In genomic region chr15:88467935-88468528, GRCh38 we compare ENCODE assay signal across 8 cellular contexts. TPM values are rescaled to one million over a fixed set of nuclear protein-coding genes. Genes with fewer than 3 reads are reported as not detected.
A peak's percentile ranks its signal among the peaks of the same experiment; 100 is the strongest.
DNase-seq lines count a peak whose midpoint lies in the region; ATAC-seq, FAIRE-seq and TF ChIP-seq lines count a peak whose summit lies in the region.

No MANE protein-coding gene starts in this region.

- peaks cover 25 to 29% of the 10 kb centered on the region in 2 donors for H3K36me3 ChIP-seq in mucosa of rectum (ENCODE audit: control insufficient read depth in 2 of 2, insufficient read depth in 2 of 2, low read length in 2 of 2)

- CTCF ChIA-PET in A549 (lab: Yijun Ruan, JAX) = interaction anchor here (0.6 to 3.3 kb wide), 11 partner anchors 9 to 194 kb away, joined by 3 to 18 read pairs (median 4); no protein-coding TSS in a partner anchor

- no peak for TF ChIP-seq POLR2A in A549 (IDR thresholded peaks at IDR 0.05; ENCODE audit: low read length)

- H3K27ac Mint-ChIP-seq in chondrocyte (ENCODE audit: unreplicated experiment) = peak overlapping the region; percentile 99

- H3K27me3 Mint-ChIP-seq in chondrocyte (ENCODE audit: low read depth) = no peaks in the 10 kb centered on the region

- peaks cover 7% of the 10 kb centered on the region for H3K36me3 Mint-ChIP-seq in chondrocyte (ENCODE audit: low read depth)

- WGBS in A549 (ENCODE audit: missing lambda C conversion rate) = 7% methylated on average over 13 of the region's 17 CpGs

- no peaks in the 10 kb centered on the region for H3K9me3 Mint-ChIP-seq in chondrocyte (ENCODE audit: low read depth)

- peak; percentile 50 for TF ChIP-seq CTCF in A549 (IDR thresholded peaks at IDR 0.05)
- peak; percentile 37 for TF ChIP-seq CTCF in GM13977 (IDR thresholded peaks at IDR 0.05; ENCODE audit: extremely low read depth, insufficient read depth, missing control alignments)
- TF ChIP-seq CTCF in chondrocyte (IDR thresholded peaks at IDR 0.05) = peak; percentile 57

- H3K4me1 ChIP-seq in A549 (peaks cover 18% of the 10 kb centered on the region), mucosa of rectum (ENCODE audit: control insufficient read depth in 2 of 2, insufficient read depth in 2 of 2, low read length in 2 of 2) (peaks cover 14 to 22% of the 10 kb centered on the region in 2 donors)

- peak; percentile 27 to 30; a peak in 4 of 6 replicates for ATAC-seq in A549
- no peak for ATAC-seq in HG03469 (IDR thresholded peaks at IDR 0.05; ENCODE audit: unreplicated experiment)

- H3K27ac ChIP-seq in A549 (peak overlapping the region; percentile 92 to 94), mucosa of rectum (ENCODE audit: low read depth in 2 of 2, low read length in 2 of 2) (peak overlapping the region; percentile 85 to 87)

- H3K4me3 Mint-ChIP-seq in chondrocyte (ENCODE audit: unreplicated experiment) = peak overlapping the region; percentile 89

- H3K9ac ChIP-seq in mucosa of rectum (ENCODE audit: low read depth in 1 of 2, low read length in 2 of 2) = peak overlapping the region; percentile 87 to 92

- no peak for FAIRE-seq in A549 (lab: Jason Lieb, UNC)

- H3K4me3 ChIP-seq in A549 (peak overlapping the region; percentile 73), mucosa of rectum (ENCODE audit: low read length in 2 of 2) (peak overlapping the region; percentile 96 to 99)

- no peak for TF ChIP-seq RAD21 in A549 (conservative IDR thresholded peaks at IDR 0.05 in 1 of 2, IDR thresholded peaks at IDR 0.05 in 1 of 2)

- peak overlapping the region; percentile 75 for H3K4me2 ChIP-seq in A549

- in situ Hi-C loops in GM13977 (cut with MboI; ENCODE audit: low pct_unique_long_range_greater_than_20kb, low sequenced_read_pairs, unreplicated experiment) = loop anchor here (10.0 kb wide), 1 partner anchor 157 kb away; the partner anchor contains the start of gene AEN

- no peaks in the 10 kb centered on the region for H3K27me3 ChIP-seq in mucosa of rectum (ENCODE audit: control insufficient read depth in 2 of 2, insufficient read depth in 2 of 2, low read length in 2 of 2)

- POLR2A ChIA-PET in A549 (lab: Yijun Ruan, JAX) = interaction anchor here (0.7 to 2.6 kb wide), 11 partner anchors 10 to 171 kb away, joined by 3 to 29 read pairs (median 6); partner anchors contain the start of genes AEN and ISG20

- H3K9me3 ChIP-seq in A549 = no peaks in the 10 kb centered on the region
- H3K9me3 ChIP-seq in mucosa of rectum (ENCODE audit: control insufficient read depth in 2 of 2, low read length in 2 of 2) = no peaks in the 10 kb centered on the region

- TF ChIP-seq EP300 in A549 (IDR thresholded peaks at IDR 0.05) = no peak

- peaks cover 16% of the 10 kb centered on the region for H3K4me1 Mint-ChIP-seq in chondrocyte (ENCODE audit: low read depth)

- DNase-seq in A549 (ENCODE audit: low read depth in 1 of 2, low spot score in 1 of 2) (peak in 1 of 2 experiments; percentile 25), GM13977 (ENCODE audit: low spot score) (no peak), NCI-H82 treated with DMSO at 0.1 percent for 48 hours (lab: John Stamatoyannopoulos, UW; ENCODE audit: unreplicated experiment) (peak; percentile 6), chondrocyte (ENCODE audit: low spot score) (no peak), cerebellar cortex (ENCODE audit: low spot score) (no peak), EL (no peak)

TF ChIP-seq in A549, 52 proteins besides CTCF, POLR2A, EP300 and RAD21:
- TF ChIP-seq PHF8 (IDR thresholded peaks at IDR 0.05; ENCODE audit: borderline replicate concordance, low read depth) (no peak), FOSB (CRISPR knock-in tag; IDR thresholded peaks at IDR 0.05) (no peak), CEBPB (IDR thresholded peaks at IDR 0.05) (no peak), USF2 (IDR thresholded peaks at IDR 0.05) (no peak), HES2 (IDR thresholded peaks at IDR 0.05) (no peak), GATA3 (IDR thresholded peaks at IDR 0.05; ENCODE audit: borderline replicate concordance) (no peak), HOXA7 (CRISPR knock-in tag; IDR thresholded peaks at IDR 0.05) (no peak), ZC3H11A (IDR thresholded peaks at IDR 0.05) (no peak; the same call in 1 of the 2 replicates), EHF (CRISPR knock-in tag; IDR thresholded peaks at IDR 0.05) (no peak), NPAS2 (CRISPR knock-in tag; IDR thresholded peaks at IDR 0.05; ENCODE audit: borderline replicate concordance) (no peak), CBX2 (IDR thresholded peaks at IDR 0.05; ENCODE audit: borderline replicate concordance, low read depth) (no peak), REST (IDR thresholded peaks at IDR 0.05) (no peak), POLR2AphosphoS2 (conservative IDR thresholded peaks at IDR 0.05; ENCODE audit: low read length) (no peak), HMGXB4 (CRISPR knock-in tag; IDR thresholded peaks at IDR 0.05; ENCODE audit: borderline replicate concordance) (no peak), KDM1A (IDR thresholded peaks at IDR 0.05; ENCODE audit: low read depth) (no peak), HEYL (CRISPR knock-in tag; IDR thresholded peaks at IDR 0.05) (no peak), E2F6 (IDR thresholded peaks at IDR 0.05; ENCODE audit: borderline replicate concordance, low read depth) (no peak)

RNA-seq across cellular contexts. Expression of gene MRPS11, which starts 0.5 kb away (rescaled TPM):
- 99.0 and 102 TPM in 2 replicates for polyA plus RNA-seq in A549 (2011; rRNA removed)
- 210 and 263 TPM in 2 replicates for polyA plus RNA-seq in A549 (2012; cell fraction: cytosol; rRNA removed)
- 94.1 and 111 TPM in 2 replicates for polyA plus RNA-seq in A549 (2012; cell fraction: nucleus; rRNA removed)
- polyA plus RNA-seq in A549 (2017; fragmentation: RNase III; extraction: RNeasy Plus Mini Kit Qiagen cat#74134 plus additional on column Dnase treatment) = 122 to 129 TPM (median 123 TPM) in 3 replicates
- 35.6 and 44.3 TPM in 2 replicates for polyA minus RNA-seq in A549 (2011; rRNA and poly(A)+ RNA removed)
- 38.1 to 46.7 TPM (median 42.0 TPM) in 3 replicates for total RNA-seq in chondrocyte

RNA-seq across cellular contexts. Expression of gene MRPL46, which starts 0.8 kb away (rescaled TPM):
- polyA plus RNA-seq in A549 (2011; rRNA removed) = 66.9 and 76.1 TPM in 2 replicates
- polyA plus RNA-seq in A549 (2012; cell fraction: cytosol; rRNA removed) = 72.2 and 72.9 TPM in 2 replicates
- polyA plus RNA-seq in A549 (2012; cell fraction: nucleus; rRNA removed) = 31.9 and 40.3 TPM in 2 replicates
- polyA plus RNA-seq in A549 (2017; fragmentation: RNase III; extraction: RNeasy Plus Mini Kit Qiagen cat#74134 plus additional on column Dnase treatment) = 54.9 to 61.1 TPM (median 57.7 TPM) in 3 replicates
- 16.9 and 17.0 TPM in 2 replicates for polyA minus RNA-seq in A549 (2011; rRNA and poly(A)+ RNA removed)
- total RNA-seq in chondrocyte = 12.7 to 15.7 TPM (median 13.7 TPM) in 3 replicates
